Comparison of ENCODE assay signal across 9 cellular contexts in genomic region chr20:23441850-23442313, GRCh38. TPM values are rescaled to one million over a fixed set of nuclear protein-coding genes. Genes with fewer than 3 reads are reported as not detected.
DNase-seq lines count a peak whose midpoint lies in the region; ATAC-seq, FAIRE-seq and TF ChIP-seq lines count a peak whose summit lies in the region.
"Had no signal": no experiment of that assay in that cellular context is flagged by ENCODE, and none has a peak within 500 bp of the region (broad histone marks: within the 10 kb centered on the region; RNA-seq: fewer than 3 reads in every experiment).

No MANE protein-coding gene starts in this region.

- H3K9me3 Mint-ChIP-seq in glutamatergic neuron (ENCODE audit: unreplicated experiment) = peaks cover 7% of the 10 kb centered on the region
- H3K9me3 Mint-ChIP-seq: activated naive CD4-positive, alpha-beta T cell treated with anti-CD3 and anti-CD28 coated beads, Interleukin-2, amount 50 U/mL, for 24 hours had no signal

- no peaks in the 10 kb centered on the region for H3K4me1 Mint-ChIP-seq in glutamatergic neuron (ENCODE audit: low read depth, unreplicated experiment)
- H3K4me1 Mint-ChIP-seq: activated naive CD4-positive, alpha-beta T cell treated with anti-CD3 and anti-CD28 coated beads, Interleukin-2, amount 50 U/mL, for 24 hours had no signal

- H3K4me1 ChIP-seq in RWPE2 (ENCODE audit: insufficient read depth, poor library complexity, severe bottlenecking) = peaks cover 6% of the 10 kb centered on the region
- H3K4me1 ChIP-seq in pancreas = no peaks in the 10 kb centered on the region
- no peaks in the 10 kb centered on the region for H3K4me1 ChIP-seq in aorta (ENCODE audit: control insufficient read depth in 1 of 2, insufficient read depth in 2 of 2, low read length in 2 of 2)

- no peak overlapping the region for H3K27ac Mint-ChIP-seq in glutamatergic neuron (ENCODE audit: unreplicated experiment)
- H3K27ac Mint-ChIP-seq: activated naive CD4-positive, alpha-beta T cell treated with anti-CD3 and anti-CD28 coated beads, Interleukin-2, amount 50 U/mL, for 24 hours had no signal

- H3K4me3 ChIP-seq in RWPE2 (ENCODE audit: severe bottlenecking) (no peak overlapping the region), pancreas (no peak overlapping the region), aorta (ENCODE audit: low read length in 2 of 2) (no peak overlapping the region)

- DNase-seq in COLO668 (lab: John Stamatoyannopoulos, UW; ENCODE audit: unreplicated experiment) (peak; percentile 50), KBM-7 (peak; percentile 68), RWPE2 (ENCODE audit: low spot score) (no peak), glutamatergic neuron (peak; percentile 86), pancreas (peak in 4 of 6 donors; percentile 10 to 66 (median 46)), aorta (peak; percentile 69 to 79)
- DNase-seq in activated naive CD4-positive, alpha-beta T cell treated with Interleukin-2 at 50 U/mL for 16 hours = peak; percentile 60

- H3K27me3 ChIP-seq in RWPE2 (ENCODE audit: insufficient read depth, poor library complexity, severe bottlenecking) (no peaks in the 10 kb centered on the region), pancreas (no peaks in the 10 kb centered on the region), aorta (ENCODE audit: control insufficient read depth in 1 of 2, insufficient read depth in 2 of 2, low read length in 1 of 2) (no peaks in the 10 kb centered on the region)

- H3K27me3 Mint-ChIP-seq in glutamatergic neuron (ENCODE audit: unreplicated experiment) = peaks cover 4% of the 10 kb centered on the region
- H3K27me3 Mint-ChIP-seq: activated naive CD4-positive, alpha-beta T cell treated with anti-CD3 and anti-CD28 coated beads, Interleukin-2, amount 50 U/mL, for 24 hours had no signal

- H3K9me3 ChIP-seq in RWPE2 (ENCODE audit: severe bottlenecking) (no peaks in the 10 kb centered on the region), pancreas (no peaks in the 10 kb centered on the region), aorta (ENCODE audit: control insufficient read depth, low read length) (no peaks in the 10 kb centered on the region)

- ATAC-seq in GM19397 (IDR thresholded peaks at IDR 0.05; ENCODE audit: unreplicated experiment) = peak; percentile 80
- ATAC-seq in RWPE2 (ENCODE audit: low read depth) = peak; percentile 82
- peak; percentile 56 to 88 (median 76) for ATAC-seq in pancreas
- peak; percentile 74 for ATAC-seq in aorta (ENCODE audit: low FRiP score)

- H3K4me3 Mint-ChIP-seq in glutamatergic neuron (ENCODE audit: unreplicated experiment) = no peak overlapping the region
- H3K4me3 Mint-ChIP-seq: activated naive CD4-positive, alpha-beta T cell treated with anti-CD3 and anti-CD28 coated beads, Interleukin-2, amount 50 U/mL, for 24 hours had no signal

- H3K27ac ChIP-seq in RWPE2 (ENCODE audit: poor library complexity, severe bottlenecking) (no peak overlapping the region), pancreas (no peak overlapping the region), aorta (ENCODE audit: low read depth in 1 of 2, low read length in 2 of 2) (no peak overlapping the region)

- 10 to 15% methylated on average over 8 of the region's 8 CpGs for WGBS in pancreas, 2 donors
- 17% methylated on average over 8 of the region's 8 CpGs for WGBS in aorta, 2 donors

- FAIRE-seq in pancreas (lab: Jason Lieb, UNC) = no peak

- no peaks in the 10 kb centered on the region for H3K36me3 ChIP-seq in RWPE2 (ENCODE audit: low read depth)
- H3K36me3 ChIP-seq in pancreas = no peaks in the 10 kb centered on the region
- H3K36me3 ChIP-seq in aorta (ENCODE audit: control insufficient read depth in 1 of 2, insufficient read depth in 2 of 2, low read length in 1 of 2) = no peaks in the 10 kb centered on the region

- no peaks in the 10 kb centered on the region for H3K36me3 Mint-ChIP-seq in glutamatergic neuron (ENCODE audit: unreplicated experiment)
- H3K36me3 Mint-ChIP-seq: activated naive CD4-positive, alpha-beta T cell treated with anti-CD3 and anti-CD28 coated beads, Interleukin-2, amount 50 U/mL, for 24 hours had no signal

- intact Hi-C loops in pancreas (cut with DNase I) (loop anchor here in 2 of 3 donors (5.0 to 10.0 kb wide), 2 partner anchors 163 to 165 kb away; partner anchors contain the start of gene CST9 (in 2 of the 2)), aorta (cut with DNase I) (loop anchor here (5.0 to 10.0 kb wide), 3 partner anchors 163 to 555 kb away; partner anchors contain the start of gene CST9 (in 2 of the 2))

- in situ Hi-C loops in KBM-7 (cut with MboI; ENCODE audit: low pct_unique_long_range_greater_than_20kb, low sequenced_read_pairs) = no loop called here

- peak; percentile 93 for TF ChIP-seq CTCF in RWPE2 (IDR thresholded peaks at IDR 0.05; ENCODE audit: poor library complexity, severe bottlenecking)
- TF ChIP-seq CTCF in glutamatergic neuron (IDR thresholded peaks at IDR 0.05; ENCODE audit: partially characterized antibody, unreplicated experiment) = peak; percentile 82
- TF ChIP-seq CTCF in pancreas (IDR thresholded peaks at IDR 0.05) = peak; percentile 76 to 81 (median 78)

RNA-seq across cellular contexts. Expression of gene CSTL1, which starts 2.4 kb away (rescaled TPM):
- total RNA-seq in glutamatergic neuron (ENCODE audit: unreplicated experiment) = not detected
- not detected for total RNA-seq in pancreas
- not detected for polyA plus RNA-seq in pancreas
- not detected for total RNA-seq in aorta
- polyA plus RNA-seq in aorta = not detected

RNA-seq across cellular contexts. Expression of gene CST11, which starts 10.8 kb away (rescaled TPM):
- total RNA-seq in glutamatergic neuron (ENCODE audit: unreplicated experiment) (not detected), pancreas (not detected), aorta (not detected)
- polyA plus RNA-seq in pancreas (not detected), aorta (not detected)

RNA-seq across cellular contexts. Expression of gene NAPB, which starts 20.6 kb away (rescaled TPM):
- total RNA-seq in glutamatergic neuron (ENCODE audit: unreplicated experiment) (74.1 TPM), pancreas (1 to 10 TPM; 2.3 to 6.3 (median 3.9) TPM), aorta (10 to 100 TPM; 10.6 to 15.2 TPM)
- polyA plus RNA-seq in pancreas (10 to 100 TPM in 1 of 2 donors, 1 to 10 TPM in 1; 4.2 to 11.7 TPM), aorta (1 to 10 TPM; 6.6 to 9.8 TPM)

RNA-seq across cellular contexts. Expression of gene CST8, which starts 49.0 kb away (rescaled TPM):
- total RNA-seq in glutamatergic neuron (ENCODE audit: unreplicated experiment) (not detected), pancreas (not detected), aorta (not detected)
- polyA plus RNA-seq in pancreas (not detected), aorta (not detected)
